Comparison of ENCODE assay signal across 21 cellular contexts in genomic region chr3:38119802-38120689, GRCh38. TPM values are rescaled to one million over a fixed set of nuclear protein-coding genes. Genes with fewer than 3 reads are reported as not detected.
DNase-seq lines count a peak whose midpoint lies in the region; ATAC-seq, FAIRE-seq and TF ChIP-seq lines count a peak whose summit lies in the region.
"Had no signal": no experiment of that assay in that cellular context is flagged by ENCODE, and none has a peak within 500 bp of the region (broad histone marks: within the 10 kb centered on the region; RNA-seq: fewer than 3 reads in every experiment).

No MANE protein-coding gene starts in this region.

- H3K4me3 ChIP-seq in Peyer's patch = no peak overlapping the region
- no peak overlapping the region for H3K4me3 ChIP-seq in HepG2 (replicated peaks in 1 of 3; ENCODE audit: insufficient read depth in 1 of 3, low read depth in 2 of 3, low read length in 3 of 3)
- H3K4me3 ChIP-seq in spleen = no peak overlapping the region
- no peak overlapping the region for H3K4me3 ChIP-seq in SK-N-SH (ENCODE audit: low read depth in 2 of 2, low read length in 1 of 2)
- H3K4me3 ChIP-seq: lung, prostate gland, testis had no signal

- no peaks in the 10 kb centered on the region for H3K9me3 Mint-ChIP-seq in activated naive CD4-positive, alpha-beta T cell treated with anti-CD3 and anti-CD28 coated beads, Interleukin-2, amount 50 U/mL, for 24 hours
- H3K9me3 Mint-ChIP-seq: CD4-positive, CD25-positive, alpha-beta regulatory T cell had no signal

- POLR2A ChIA-PET in HepG2 (lab: Yijun Ruan, JAX) (interaction anchor here (1.1 to 8.0 kb wide), 6 partner anchors 11 to 130 kb away, joined by 3 to 87 read pairs (median 5); partner anchors contain the start of genes ACAA1, MYD88 and OXSR1), SK-N-SH (lab: Yijun Ruan, JAX) (interaction anchor here (0.8 to 1.9 kb wide), 2 partner anchors 81 to 224 kb away, joined by 4 read pairs; no protein-coding TSS in a partner anchor)

- H3F3A ChIP-seq in SK-N-SH (replicated peaks; ENCODE audit: insufficient read depth) = no peaks in the 10 kb centered on the region

- no peak for TF ChIP-seq RAD21 in HepG2 (CRISPR knock-in tag; IDR thresholded peaks at IDR 0.05)
- TF ChIP-seq RAD21 in SK-N-SH (IDR thresholded peaks at IDR 0.05; ENCODE audit: low read length) = no peak

- no peak for FAIRE-seq in HepG2 (lab: Jason Lieb, UNC)
- FAIRE-seq: endometrium had no signal

- H3K27me3 Mint-ChIP-seq in activated naive CD4-positive, alpha-beta T cell treated with anti-CD3 and anti-CD28 coated beads, Interleukin-2, amount 50 U/mL, for 24 hours = no peaks in the 10 kb centered on the region
- H3K27me3 Mint-ChIP-seq: CD4-positive, CD25-positive, alpha-beta regulatory T cell; T-helper 17 cell had no signal

- CTCF ChIA-PET in HepG2 (lab: Yijun Ruan, JAX; ENCODE audit: low intra/inter-chr PET ratio, low total read pairs) (no interaction called here), SK-N-SH (lab: Yijun Ruan, JAX) (interaction anchor here (0.7 to 4.8 kb wide), 6 partner anchors 8 to 531 kb away, joined by 4 to 27 read pairs (median 8); partner anchors contain the start of gene XYLB)

- no peak overlapping the region for H3K27ac ChIP-seq in Peyer's patch
- H3K27ac ChIP-seq in HepG2 (ENCODE audit: extremely low read length, insufficient read depth, low read length) = no peak overlapping the region
- no peak overlapping the region for H3K27ac ChIP-seq in spleen
- H3K27ac ChIP-seq in SK-N-SH (ENCODE audit: low read depth in 2 of 2, low read length in 1 of 2) = no peak overlapping the region
- H3K27ac ChIP-seq: prostate gland, testis, WERI-Rb-1 had no signal

- H3K27me3 ChIP-seq in Peyer's patch = no peaks in the 10 kb centered on the region
- H3K27me3 ChIP-seq in HepG2 (ENCODE audit: control insufficient read depth in 1 of 2, insufficient read depth in 2 of 2, low read length in 2 of 2) = no peaks in the 10 kb centered on the region
- no peaks in the 10 kb centered on the region for H3K27me3 ChIP-seq in spleen (replicated peaks in 1 of 7)
- H3K27me3 ChIP-seq in SK-N-SH (ENCODE audit: insufficient read depth) = no peaks in the 10 kb centered on the region
- H3K27me3 ChIP-seq: testis had no signal

- TF ChIP-seq EP300 in HepG2 (IDR thresholded peaks at IDR 0.05; ENCODE audit: low read depth in 2 of 2, low read length in 2 of 2) (no peak), HepG2 (CRISPR knock-in tag; IDR thresholded peaks at IDR 0.05; ENCODE audit: borderline replicate concordance) (no peak), SK-N-SH (IDR thresholded peaks at IDR 0.05; ENCODE audit: borderline replicate concordance in 1 of 2, low read depth in 1 of 2, low read length in 1 of 2) (no peak)

- H3K27ac Mint-ChIP-seq in activated naive CD4-positive, alpha-beta T cell treated with anti-CD3 and anti-CD28 coated beads, Interleukin-2, amount 50 U/mL, for 24 hours = peak overlapping the region; percentile 41
- H3K27ac Mint-ChIP-seq: T-helper 17 cell had no signal

- H3K4me3 Mint-ChIP-seq in activated naive CD4-positive, alpha-beta T cell treated with anti-CD3 and anti-CD28 coated beads, Interleukin-2, amount 50 U/mL, for 24 hours = no peak overlapping the region
- H3K4me3 Mint-ChIP-seq: CD4-positive, CD25-positive, alpha-beta regulatory T cell had no signal

- no peak overlapping the region for H3K4me2 ChIP-seq in HepG2 (ENCODE audit: low read depth, low read length)
- H3K4me2 ChIP-seq in SK-N-SH = no peak overlapping the region

- intact Hi-C loops in HepG2 (cut with micrococcal nuclease; ENCODE audit: unreplicated experiment) = no loop called here
- intact Hi-C loops in spleen (cut with DNase I; ENCODE audit: low total_unique reads) = loop anchor here (5.0 kb wide), 1 partner anchor 362 kb away; no protein-coding TSS in a partner anchor

- H3K79me2 ChIP-seq in HepG2 (ENCODE audit: insufficient read depth, low read length) (no peaks in the 10 kb centered on the region), SK-N-SH (ENCODE audit: insufficient read depth) (no peaks in the 10 kb centered on the region)

- peaks cover 3% of the 10 kb centered on the region for H3K36me3 Mint-ChIP-seq in activated naive CD4-positive, alpha-beta T cell treated with anti-CD3 and anti-CD28 coated beads, Interleukin-2, amount 50 U/mL, for 24 hours

- TF ChIP-seq POLR2A in Peyer's patch (IDR thresholded peaks at IDR 0.05) (no peak), HepG2 (IDR thresholded peaks at IDR 0.05; ENCODE audit: insufficient read depth in 1 of 2, low read depth in 2 of 2, low read length in 2 of 2) (no peak; a peak in 2 of 4 replicates), spleen (IDR thresholded peaks at IDR 0.05) (no peak)

- H4K20me1 ChIP-seq in HepG2 (ENCODE audit: insufficient read depth, low read length) (peaks cover 32% of the 10 kb centered on the region), SK-N-SH (ENCODE audit: insufficient read depth) (no peaks in the 10 kb centered on the region)

- H3K36me3 ChIP-seq in Peyer's patch = peaks cover 0 to 56% (median 0%) of the 10 kb centered on the region in 3 donors
- peaks cover 18 to 50% of the 10 kb centered on the region in 2 experiments for H3K36me3 ChIP-seq in HepG2 (replicated peaks in 1 of 2; ENCODE audit: control insufficient read depth in 1 of 2, insufficient read depth in 2 of 2, low read length in 2 of 2)
- H3K36me3 ChIP-seq in spleen = peaks cover 0 to 81% (median 55%) of the 10 kb centered on the region in 6 donors
- H3K36me3 ChIP-seq in SK-N-SH (replicated peaks in 1 of 2; ENCODE audit: control insufficient read depth in 1 of 2, insufficient read depth in 2 of 2, low read length in 1 of 2) = peaks cover 0 to 25% of the 10 kb centered on the region in 2 experiments

- no peak overlapping the region for H3K9ac ChIP-seq in HepG2 (ENCODE audit: insufficient read depth, low read depth, low read length)
- no peak overlapping the region for H3K9ac ChIP-seq in SK-N-SH

- in situ Hi-C loops in HepG2 (cut with HindIII; ENCODE audit: extremely low pct_ligation_motif_present, low pct_unique_long_range_greater_than_20kb) = loop anchor here (10.0 kb wide), 1 partner anchor 155 kb away; no protein-coding TSS in a partner anchor

- TF ChIP-seq CTCF in Peyer's patch (IDR thresholded peaks at IDR 0.05) (no peak), HepG2 (CRISPR knock-in tag; IDR thresholded peaks at IDR 0.05) (no peak), spleen (IDR thresholded peaks at IDR 0.05 in 8 of 11, conservative IDR thresholded peaks at IDR 0.05 in 3 of 11) (no peak), SK-N-SH (IDR thresholded peaks at IDR 0.05) (no peak)

- no TSS peak for BruUV-seq in HepG2 (replicated peaks; lab: Mats Ljungman, UMichigan)

- H3K9me3 ChIP-seq in Peyer's patch (no peaks in the 10 kb centered on the region), HepG2 (ENCODE audit: low read length) (no peaks in the 10 kb centered on the region), spleen (no peaks in the 10 kb centered on the region), SK-N-SH (no peaks in the 10 kb centered on the region)
- H3K9me3 ChIP-seq: prostate gland, testis had no signal

- H2AFZ ChIP-seq in HepG2 (ENCODE audit: low read length) = no peak overlapping the region
- H2AFZ ChIP-seq in SK-N-SH (ENCODE audit: low read depth) = no peak overlapping the region

- peaks cover 0 to 4% (median 0%) of the 10 kb centered on the region in 4 donors for H3K4me1 ChIP-seq in Peyer's patch
- peaks cover 34% of the 10 kb centered on the region for H3K4me1 ChIP-seq in HepG2 (ENCODE audit: insufficient read depth, low read length)
- H3K4me1 ChIP-seq in spleen = peaks cover 0 to 25% (median 0%) of the 10 kb centered on the region in 6 donors
- H3K4me1 ChIP-seq in SK-N-SH (ENCODE audit: control insufficient read depth in 1 of 2, insufficient read depth in 2 of 2, low read depth in 1 of 2, low read length in 1 of 2) = no peaks in the 10 kb centered on the region
- H3K4me1 ChIP-seq: prostate gland, testis had no signal

- ATAC-seq in HepG2 = no peak
- no peak for ATAC-seq in HG03095 (IDR thresholded peaks at IDR 0.05; ENCODE audit: unreplicated experiment)
- ATAC-seq: T-helper 17 cell had no signal

- no peak for DNase-seq in activated naive CD4-positive, alpha-beta T cell treated with anti-CD3 and anti-CD28 coated beads, Interleukin-2, amount 50 U/mL, for 16 hours
- DNase-seq in Peyer's patch = peak in 2 of 3 donors; percentile 33 to 35
- DNase-seq in HepG2 (ENCODE audit: low spot score) = no peak
- peak; percentile 66 for DNase-seq in spleen
- no peak for DNase-seq in SK-N-SH
- DNase-seq in T-helper 1 cell = no peak
- DNase-seq: activated naive CD4-positive, alpha-beta T cell; CD4-positive, CD25-positive, alpha-beta regulatory T cell; MM.1S; NCI-H146; NCI-H2171 treated with DMSO at 0.1 percent for 48 hours; NCI-H526 treated with DMSO at 0.1 percent for 48 hours; SIG-M5; testis; WERI-Rb-1 had no signal

- 95% methylated on average over 6 of the region's 7 CpGs for WGBS in HepG2 (ENCODE audit: low lambda C conversion rate)
- WGBS in spleen, 5 donors = 88 to 94% (median 89%) methylated on average over 6 to 7 of the region's 7 CpGs
- 98% methylated on average over 5 of the region's 7 CpGs for WGBS in SK-N-SH (ENCODE audit: low lambda C conversion rate)

- peaks cover 7% of the 10 kb centered on the region for H3K4me1 Mint-ChIP-seq in activated naive CD4-positive, alpha-beta T cell treated with anti-CD3 and anti-CD28 coated beads, Interleukin-2, amount 50 U/mL, for 24 hours

- H3K9me2 ChIP-seq in SK-N-SH = no peaks in the 10 kb centered on the region

RNA-seq across cellular contexts. Expression of gene ACAA1, which starts 16.9 kb away (rescaled TPM):
- total RNA-seq in Peyer's patch = 100 to 1,000 TPM; 123 to 324 (median 186) TPM
- 60.8 and 107 TPM in 2 replicates for total RNA-seq in HepG2 (2016; rRNA removed; fragmentation: Illumina TruSeq; extraction: Trizol)
- total RNA-seq in HepG2 (2016; cell fraction: cytosol; rRNA removed; fragmentation: Illumina TruSeq; extraction: Trizol; ENCODE audit: low read depth) = 27.5 and 27.8 TPM in 2 replicates
- total RNA-seq in HepG2 (2016; cell fraction: insoluble cytoplasmic fraction; rRNA removed; fragmentation: Illumina TruSeq; extraction: Trizol) = 63.4 and 105 TPM in 2 replicates
- 52.7 and 55.5 TPM in 2 replicates for total RNA-seq in HepG2 (2016; cell fraction: membrane; rRNA removed; fragmentation: Illumina TruSeq; extraction: Trizol)
- total RNA-seq in HepG2 (2016; cell fraction: nucleus; rRNA removed; fragmentation: Illumina TruSeq; extraction: Trizol) = 75.4 and 87.9 TPM in 2 replicates
- 188 and 221 TPM in 2 replicates for polyA plus RNA-seq in HepG2 (2011; rRNA removed)
- 169 and 202 TPM in 2 replicates for polyA plus RNA-seq in HepG2 (2011; cell fraction: cytosol; rRNA removed)
- 588 and 662 TPM in 2 replicates for polyA plus RNA-seq in HepG2 (2011; cell fraction: nucleus; rRNA removed)
- 125 and 170 TPM in 2 replicates for polyA plus RNA-seq in HepG2 (2012)
- polyA plus RNA-seq in HepG2 (2016; cell fraction: cytosol; fragmentation: Illumina TruSeq; extraction: Trizol; ENCODE audit: low read depth) = 44.3 and 47.9 TPM in 2 replicates
- polyA plus RNA-seq in HepG2 (2016; cell fraction: insoluble cytoplasmic fraction; fragmentation: Illumina TruSeq; extraction: Trizol; ENCODE audit: low read depth) = 240 and 247 TPM in 2 replicates
- 62.9 and 66.6 TPM in 2 replicates for polyA plus RNA-seq in HepG2 (2016; cell fraction: membrane; fragmentation: Illumina TruSeq; extraction: Trizol; ENCODE audit: low read depth)
- 290 and 311 TPM in 2 replicates for polyA plus RNA-seq in HepG2 (2016; cell fraction: nucleus; fragmentation: Illumina TruSeq; extraction: Trizol; ENCODE audit: insufficient read depth, low read depth)
- 57.0 and 213 TPM in 2 replicates for polyA minus RNA-seq in HepG2 (2011; rRNA and poly(A)+ RNA removed; ENCODE audit: low replicate concordance)
- 80.2 and 80.3 TPM in 2 replicates for polyA minus RNA-seq in HepG2 (2011; cell fraction: cytosol; rRNA and poly(A)+ RNA removed)
- 241 and 244 TPM in 2 replicates for polyA minus RNA-seq in HepG2 (2011; cell fraction: nucleus; rRNA and poly(A)+ RNA removed)
- total RNA-seq in spleen = 100 to 1,000 TPM in 2 of 7 donors, 10 to 100 TPM in 5; 77.5 to 120 (median 88.0) TPM
- 10 to 100 TPM; 68.4 to 79.3 (median 73.9) TPM for polyA plus RNA-seq in spleen
- 86.4 and 101 TPM in 2 replicates for polyA plus RNA-seq in SK-N-SH (2012; rRNA removed)
- polyA plus RNA-seq in SK-N-SH (2012; cell fraction: cytosol; rRNA removed) = 60.4 and 61.4 TPM in 2 replicates
- 220 and 261 TPM in 2 replicates for polyA plus RNA-seq in SK-N-SH (2012; cell fraction: nucleus; rRNA removed)

RNA-seq across cellular contexts. Expression of gene MYD88, which starts 18.4 kb away (rescaled TPM):
- total RNA-seq in Peyer's patch (10 to 100 TPM; 41.8 to 82.7 (median 73.8) TPM), HepG2 (2016; rRNA removed; fragmentation: Illumina TruSeq; extraction: Trizol) (7.6 and 14.5 TPM in 2 replicates), spleen (100 to 1,000 TPM in 2 of 7 donors, 10 to 100 TPM in 5; 69.8 to 146 (median 90.9) TPM)
- 2.5 and 3.5 TPM in 2 replicates for total RNA-seq in HepG2 (2016; cell fraction: cytosol; rRNA removed; fragmentation: Illumina TruSeq; extraction: Trizol; ENCODE audit: low read depth)
- total RNA-seq in HepG2 (2016; cell fraction: insoluble cytoplasmic fraction; rRNA removed; fragmentation: Illumina TruSeq; extraction: Trizol) = 7.2 and 14.6 TPM in 2 replicates
- 6.0 and 6.5 TPM in 2 replicates for total RNA-seq in HepG2 (2016; cell fraction: membrane; rRNA removed; fragmentation: Illumina TruSeq; extraction: Trizol)
- 9.8 and 11.0 TPM in 2 replicates for total RNA-seq in HepG2 (2016; cell fraction: nucleus; rRNA removed; fragmentation: Illumina TruSeq; extraction: Trizol)
- polyA plus RNA-seq in HepG2 (2011; rRNA removed) (32.7 and 36.6 TPM in 2 replicates), spleen (10 to 100 TPM; 38.8 to 53.3 (median 41.1) TPM), SK-N-SH (2012; rRNA removed) (24.0 and 26.9 TPM in 2 replicates)
- polyA plus RNA-seq in HepG2 (2011; cell fraction: cytosol; rRNA removed) = 31.0 and 32.2 TPM in 2 replicates
- 53.7 and 60.9 TPM in 2 replicates for polyA plus RNA-seq in HepG2 (2011; cell fraction: nucleus; rRNA removed)
- 19.9 and 22.6 TPM in 2 replicates for polyA plus RNA-seq in HepG2 (2012)
- 2.8 and 2.9 TPM in 2 replicates for polyA plus RNA-seq in HepG2 (2016; cell fraction: cytosol; fragmentation: Illumina TruSeq; extraction: Trizol; ENCODE audit: low read depth)
- 51.1 and 57.2 TPM in 2 replicates for polyA plus RNA-seq in HepG2 (2016; cell fraction: insoluble cytoplasmic fraction; fragmentation: Illumina TruSeq; extraction: Trizol; ENCODE audit: low read depth)
- 9.0 and 9.6 TPM in 2 replicates for polyA plus RNA-seq in HepG2 (2016; cell fraction: membrane; fragmentation: Illumina TruSeq; extraction: Trizol; ENCODE audit: low read depth)
- polyA plus RNA-seq in HepG2 (2016; cell fraction: nucleus; fragmentation: Illumina TruSeq; extraction: Trizol; ENCODE audit: insufficient read depth, low read depth) = 48.1 and 53.6 TPM in 2 replicates
- polyA minus RNA-seq in HepG2 (2011; rRNA and poly(A)+ RNA removed; ENCODE audit: low replicate concordance) = 15.6 and 54.6 TPM in 2 replicates
- 19.7 and 21.8 TPM in 2 replicates for polyA minus RNA-seq in HepG2 (2011; cell fraction: cytosol; rRNA and poly(A)+ RNA removed)
- 13.9 and 15.8 TPM in 2 replicates for polyA minus RNA-seq in HepG2 (2011; cell fraction: nucleus; rRNA and poly(A)+ RNA removed)
- 22.7 and 23.9 TPM in 2 replicates for polyA plus RNA-seq in SK-N-SH (2012; cell fraction: cytosol; rRNA removed)
- polyA plus RNA-seq in SK-N-SH (2012; cell fraction: nucleus; rRNA removed) = 34.1 and 42.3 TPM in 2 replicates

RNA-seq across cellular contexts. Expression of gene OXSR1, which starts 45.3 kb away (rescaled TPM):
- total RNA-seq in Peyer's patch = 10 to 100 TPM; 17.3 to 49.7 (median 28.7) TPM
- total RNA-seq in HepG2 (2016; rRNA removed; fragmentation: Illumina TruSeq; extraction: Trizol) = 32.6 and 41.1 TPM in 2 replicates
- total RNA-seq in HepG2 (2016; cell fraction: cytosol; rRNA removed; fragmentation: Illumina TruSeq; extraction: Trizol; ENCODE audit: low read depth) = 7.6 TPM in 2 replicates
- total RNA-seq in HepG2 (2016; cell fraction: insoluble cytoplasmic fraction; rRNA removed; fragmentation: Illumina TruSeq; extraction: Trizol) = 32.9 and 39.8 TPM in 2 replicates
- 12.8 and 14.5 TPM in 2 replicates for total RNA-seq in HepG2 (2016; cell fraction: membrane; rRNA removed; fragmentation: Illumina TruSeq; extraction: Trizol)
- total RNA-seq in HepG2 (2016; cell fraction: nucleus; rRNA removed; fragmentation: Illumina TruSeq; extraction: Trizol) = 30.2 and 32.6 TPM in 2 replicates
- polyA plus RNA-seq in HepG2 (2011; rRNA removed) = 25.9 and 27.4 TPM in 2 replicates
- polyA plus RNA-seq in HepG2 (2011; cell fraction: cytosol; rRNA removed) = 18.5 and 23.3 TPM in 2 replicates
- 19.5 and 22.8 TPM in 2 replicates for polyA plus RNA-seq in HepG2 (2011; cell fraction: nucleus; rRNA removed)
- 23.1 and 31.4 TPM in 2 replicates for polyA plus RNA-seq in HepG2 (2012)
- 1.5 and 1.6 TPM in 2 replicates for polyA plus RNA-seq in HepG2 (2016; cell fraction: cytosol; fragmentation: Illumina TruSeq; extraction: Trizol; ENCODE audit: low read depth)
- polyA plus RNA-seq in HepG2 (2016; cell fraction: insoluble cytoplasmic fraction; fragmentation: Illumina TruSeq; extraction: Trizol; ENCODE audit: low read depth) = 33.9 and 36.3 TPM in 2 replicates
- polyA plus RNA-seq in HepG2 (2016; cell fraction: membrane; fragmentation: Illumina TruSeq; extraction: Trizol; ENCODE audit: low read depth) = 5.4 and 5.9 TPM in 2 replicates
- polyA plus RNA-seq in HepG2 (2016; cell fraction: nucleus; fragmentation: Illumina TruSeq; extraction: Trizol; ENCODE audit: insufficient read depth, low read depth) = 31.5 and 34.6 TPM in 2 replicates
- 36.3 and 49.0 TPM in 2 replicates for polyA minus RNA-seq in HepG2 (2011; rRNA and poly(A)+ RNA removed; ENCODE audit: low replicate concordance)
- 26.2 and 26.9 TPM in 2 replicates for polyA minus RNA-seq in HepG2 (2011; cell fraction: cytosol; rRNA and poly(A)+ RNA removed)
- 37.9 and 47.6 TPM in 2 replicates for polyA minus RNA-seq in HepG2 (2011; cell fraction: nucleus; rRNA and poly(A)+ RNA removed)
- 10 to 100 TPM; 28.6 to 45.0 (median 33.4) TPM for total RNA-seq in spleen
- polyA plus RNA-seq in spleen = 10 to 100 TPM in 1 of 3 donors, 1 to 10 TPM in 2; 9.3 to 12.4 (median 9.7) TPM
- polyA plus RNA-seq in SK-N-SH (2012; rRNA removed) = 22.3 and 31.9 TPM in 2 replicates
- polyA plus RNA-seq in SK-N-SH (2012; cell fraction: cytosol; rRNA removed) = 28.5 and 30.6 TPM in 2 replicates
- 17.1 and 30.4 TPM in 2 replicates for polyA plus RNA-seq in SK-N-SH (2012; cell fraction: nucleus; rRNA removed)

Comparison
In these comparisons a context has a peak if more than half of its experiments do, and no peak if none do; other contexts are left out.
1. DNase-seq: peak in Peyer's patch (2 of 3) and spleen (single experiment); none in activated naive CD4-positive, alpha-beta T cell treated with anti-CD3 and anti-CD28 coated beads, Interleukin-2, amount 50 U/mL, for 16 hours (single experiment), HepG2 (single experiment), SK-N-SH (single experiment) and T-helper 1 cell (0 of 5).